12 cellular contexts compared by ENCODE assay signal in genomic region chr11:16741473-16741872, GRCh38. TPM values are rescaled to one million over a fixed set of nuclear protein-coding genes. Genes with fewer than 3 reads are reported as not detected.
DNase-seq lines count a peak whose midpoint lies in the region; ATAC-seq, FAIRE-seq and TF ChIP-seq lines count a peak whose summit lies in the region.
"Had no signal": no experiment of that assay in that cellular context is flagged by ENCODE, and none has a peak within 500 bp of the region (broad histone marks: within the 10 kb centered on the region; RNA-seq: fewer than 3 reads in every experiment).

No MANE protein-coding gene starts in this region.

- no peaks in the 10 kb centered on the region for H3K27me3 Mint-ChIP-seq in activated CD8-positive, alpha-beta T cell treated with anti-CD3 and anti-CD28 coated beads for 36 hours
- no peaks in the 10 kb centered on the region for H3K27me3 Mint-ChIP-seq in activated CD8-positive, alpha-beta T cell treated with anti-CD3 and anti-CD28 coated beads, Interleukin-2, amount 10 ng/mL, durations not matched to agents 7 days and 5 days (ENCODE audit: low read depth)

- POLR2A ChIA-PET in activated CD8-positive, alpha-beta T cell treated with anti-CD3 and anti-CD28 coated beads for 36 hours (lab: Charles Lee) = interaction anchor here (2.5 kb wide), 1 partner anchor 9 kb away, joined by 15 read pairs; no protein-coding TSS in a partner anchor
- POLR2A ChIA-PET in activated CD8-positive, alpha-beta T cell treated with anti-CD3 and anti-CD28 coated beads, Interleukin-2, amount 10 ng/mL, durations not matched to agents 7 days and 5 days (lab: Charles Lee) = interaction anchor here (0.6 kb wide), 1 partner anchor 20 kb away, joined by 3 read pairs; no protein-coding TSS in a partner anchor
- POLR2A ChIA-PET in Panc1 (lab: Charles Lee) = no interaction called here

- H3K9ac ChIP-seq in iPS-18a (ENCODE audit: low read length) (no peak overlapping the region), smooth muscle cell (ENCODE audit: low read depth) (no peak overlapping the region)

- 97% methylated on average over 4 of the region's 4 CpGs for WGBS in smooth muscle cell (ENCODE audit: low lambda C conversion rate)

- no peak overlapping the region for H2AFZ ChIP-seq in smooth muscle cell (ENCODE audit: low read depth)

- H3K9me3 ChIP-seq in Panc1 (ENCODE audit: control insufficient read depth, insufficient read depth, low read depth, low read length) (no peaks in the 10 kb centered on the region), iPS-18a (ENCODE audit: control insufficient read depth, low read depth, low read length) (no peaks in the 10 kb centered on the region), smooth muscle cell (replicated peaks; ENCODE audit: low read depth) (no peaks in the 10 kb centered on the region)
- H3K9me3 ChIP-seq: neutrophil had no signal

- no peak for TF ChIP-seq CTCF in activated CD8-positive, alpha-beta T cell treated with anti-CD3 and anti-CD28 coated beads for 36 hours (IDR thresholded peaks at IDR 0.05)
- no peak for TF ChIP-seq CTCF in Panc1 (IDR thresholded peaks at IDR 0.05)
- no peak for TF ChIP-seq CTCF in smooth muscle cell (IDR thresholded peaks at IDR 0.05; ENCODE audit: borderline replicate concordance, insufficient read depth, poor library complexity, severe bottlenecking)

- peaks cover 53% of the 10 kb centered on the region for H3K4me1 Mint-ChIP-seq in activated CD8-positive, alpha-beta T cell treated with anti-CD3 and anti-CD28 coated beads for 36 hours (ENCODE audit: low read depth)
- H3K4me1 Mint-ChIP-seq in activated CD8-positive, alpha-beta T cell treated with anti-CD3 and anti-CD28 coated beads, Interleukin-2, amount 10 ng/mL, durations not matched to agents 7 days and 5 days (ENCODE audit: low read depth) = peaks cover 26% of the 10 kb centered on the region

- peak overlapping the region; percentile 40 for H3K4me2 ChIP-seq in smooth muscle cell

- H3K27ac ChIP-seq in Panc1 (ENCODE audit: low read length) = no peak overlapping the region
- H3K27ac ChIP-seq in iPS-18a (ENCODE audit: low read length) = no peak overlapping the region
- H3K27ac ChIP-seq in smooth muscle cell (ENCODE audit: low read depth) = no peak overlapping the region
- H3K27ac ChIP-seq: neutrophil had no signal

- H3K4me1 ChIP-seq in Panc1 (ENCODE audit: control insufficient read depth, insufficient read depth, low read length) (0 out of 2 replicates have a peak, but pooled peaks cover 3% of the 10 kb centered on the region), iPS-18a (ENCODE audit: control insufficient read depth, low read depth, low read length) (peaks cover 8% of the 10 kb centered on the region), smooth muscle cell (ENCODE audit: low read depth) (peaks cover 27% of the 10 kb centered on the region)

- H4K20me1 ChIP-seq in smooth muscle cell (ENCODE audit: low read depth) = peaks cover 70% of the 10 kb centered on the region

- peaks cover 34% of the 10 kb centered on the region for H3K36me3 Mint-ChIP-seq in activated CD8-positive, alpha-beta T cell treated with anti-CD3 and anti-CD28 coated beads for 36 hours (ENCODE audit: low read depth)
- H3K36me3 Mint-ChIP-seq in activated CD8-positive, alpha-beta T cell treated with anti-CD3 and anti-CD28 coated beads, Interleukin-2, amount 10 ng/mL, durations not matched to agents 7 days and 5 days (ENCODE audit: low read depth) = peaks cover 40% of the 10 kb centered on the region

- CTCF ChIA-PET in activated CD8-positive, alpha-beta T cell treated with anti-CD3 and anti-CD28 coated beads for 36 hours (lab: Charles Lee) = interaction anchor here (1.0 kb wide), 1 partner anchor 9 kb away, joined by 3 read pairs; no protein-coding TSS in a partner anchor
- CTCF ChIA-PET in activated CD8-positive, alpha-beta T cell treated with anti-CD3 and anti-CD28 coated beads, Interleukin-2, amount 10 ng/mL, durations not matched to agents 7 days and 5 days (lab: Charles Lee) = interaction anchor here (0.9 kb wide), 1 partner anchor 128 kb away, joined by 3 read pairs; no protein-coding TSS in a partner anchor
- CTCF ChIA-PET in Panc1 (lab: Charles Lee) = no interaction called here

- BruUV-seq in Panc1 (replicated peaks; lab: Mats Ljungman, UMichigan) = TSS peak; percentile 2

- in situ Hi-C loops in Panc1 (cut with HindIII; ENCODE audit: low pct_unique_long_range_greater_than_20kb, low sequenced_read_pairs) = no loop called here

- no peak for ATAC-seq in activated CD8-positive, alpha-beta T cell treated with anti-CD3 and anti-CD28 coated beads for 36 hours
- no peak for ATAC-seq in activated CD8-positive, alpha-beta T cell treated with anti-CD3 and anti-CD28 coated beads, Interleukin-2, amount 10 ng/mL, durations not matched to agents 7 days and 5 days
- no peak for ATAC-seq in Panc1
- ATAC-seq: SK-N-SH treated with all-trans-retinoic acid at 6 μM for 48 hours had no signal

- peak; percentile 20 for DNase-seq in activated CD8-positive, alpha-beta T cell treated with anti-CD3 and anti-CD28 coated beads for 36 hours
- DNase-seq in activated CD8-positive, alpha-beta T cell treated with anti-CD3 and anti-CD28 coated beads, Interleukin-2, amount 10 ng/mL, durations not matched to agents 7 days and 5 days = no peak
- DNase-seq in Panc1 (ENCODE audit: low read depth, low spot score) (no peak), smooth muscle cell (lab: John Stamatoyannopoulos, UW; ENCODE audit: unreplicated experiment) (no peak), nucleus accumbens (lab: John Stamatoyannopoulos, UW) (no peak), RCC 7860 (ENCODE audit: low spot score) (no peak), glomerular visceral epithelial cell (ENCODE audit: extremely low spot score) (no peak)
- DNase-seq: NCI-H1105 had no signal

- peak overlapping the region; percentile 59 for H3K4me3 Mint-ChIP-seq in activated CD8-positive, alpha-beta T cell treated with anti-CD3 and anti-CD28 coated beads for 36 hours
- H3K4me3 Mint-ChIP-seq in activated CD8-positive, alpha-beta T cell treated with anti-CD3 and anti-CD28 coated beads, Interleukin-2, amount 10 ng/mL, durations not matched to agents 7 days and 5 days = no peak overlapping the region

- peaks cover 80% of the 10 kb centered on the region for H3K79me2 ChIP-seq in smooth muscle cell (ENCODE audit: low read depth)

- H3K36me3 ChIP-seq in Panc1 (ENCODE audit: control insufficient read depth, insufficient read depth, low read length) = peaks cover 14% of the 10 kb centered on the region
- peaks cover 32% of the 10 kb centered on the region for H3K36me3 ChIP-seq in iPS-18a (ENCODE audit: control insufficient read depth, low read depth, low read length)
- H3K36me3 ChIP-seq in smooth muscle cell (ENCODE audit: low read depth) = peaks cover 7% of the 10 kb centered on the region

- no peak overlapping the region for H3K4me3 ChIP-seq in Panc1 (ENCODE audit: low read depth in 2 of 2, low read length in 2 of 2)
- H3K4me3 ChIP-seq in iPS-18a (ENCODE audit: low read length) = peak overlapping the region; percentile 29
- no peak overlapping the region for H3K4me3 ChIP-seq in smooth muscle cell

- FAIRE-seq in RCC 7860 (lab: Jason Lieb, UNC) = no peak
- FAIRE-seq: bronchial epithelial cell had no signal

- intact Hi-C loops in activated CD8-positive, alpha-beta T cell treated with anti-CD3 and anti-CD28 coated beads for 36 hours (cut with micrococcal nuclease) = no loop called here
- intact Hi-C loops in Panc1 (cut with micrococcal nuclease; ENCODE audit: unreplicated experiment) = no loop called here

- H3F3A ChIP-seq in smooth muscle cell (ENCODE audit: low read depth) = no peaks in the 10 kb centered on the region

- no peaks in the 10 kb centered on the region for H3K27me3 ChIP-seq in Panc1 (ENCODE audit: control insufficient read depth, insufficient read depth, low read length)
- no peaks in the 10 kb centered on the region for H3K27me3 ChIP-seq in iPS-18a (ENCODE audit: control insufficient read depth, insufficient read depth, low read length)
- H3K27me3 ChIP-seq in smooth muscle cell (ENCODE audit: low read depth) = no peaks in the 10 kb centered on the region
- H3K27me3 ChIP-seq: neutrophil had no signal

- peak overlapping the region; percentile 84 for H3K27ac Mint-ChIP-seq in activated CD8-positive, alpha-beta T cell treated with anti-CD3 and anti-CD28 coated beads for 36 hours
- no peak overlapping the region for H3K27ac Mint-ChIP-seq in activated CD8-positive, alpha-beta T cell treated with anti-CD3 and anti-CD28 coated beads, Interleukin-2, amount 10 ng/mL, durations not matched to agents 7 days and 5 days

- H3K9me3 Mint-ChIP-seq in activated CD8-positive, alpha-beta T cell treated with anti-CD3 and anti-CD28 coated beads for 36 hours = no peaks in the 10 kb centered on the region
- no peaks in the 10 kb centered on the region for H3K9me3 Mint-ChIP-seq in activated CD8-positive, alpha-beta T cell treated with anti-CD3 and anti-CD28 coated beads, Interleukin-2, amount 10 ng/mL, durations not matched to agents 7 days and 5 days (ENCODE audit: insufficient read depth)

RNA-seq across cellular contexts. Expression of gene C11orf58, which starts 3.0 kb away (rescaled TPM):
- 100 to 1,000 TPM; 114 to 133 TPM for total RNA-seq in activated CD8-positive, alpha-beta T cell treated with anti-CD3 and anti-CD28 coated beads for 36 hours
- 100 to 1,000 TPM; 104 to 111 TPM for total RNA-seq in activated CD8-positive, alpha-beta T cell treated with anti-CD3 and anti-CD28 coated beads, Interleukin-2, amount 10 ng/mL, durations not matched to agents 7 days and 5 days
- total RNA-seq in Panc1 (2021; ENCODE audit: unreplicated experiment) = 97.6 TPM
- polyA plus RNA-seq in Panc1 (2012; ENCODE audit: insufficient read length) = 274 TPM
- 183 and 199 TPM in 2 replicates for total RNA-seq in smooth muscle cell
- 174 and 177 TPM in 2 replicates for polyA plus RNA-seq in smooth muscle cell
